Comparison of ENCODE assay signal across 17 cellular contexts in genomic region chr10:28312572-28312971, GRCh38.
"Had no signal": no experiment of that assay in that cellular context is flagged by ENCODE, and none has a peak within 500 bp of the region (broad histone marks: within the 10 kb centered on the region; RNA-seq: fewer than 3 reads in every experiment).

No MANE protein-coding gene starts in this region.

- H3K27ac ChIP-seq: cardiac muscle cell, epithelial cell of prostate, gastroesophageal sphincter, lower lobe of right lung, psoas muscle, right lobe of liver, spleen had no signal

- H3K4me1 ChIP-seq: gastroesophageal sphincter, lower lobe of right lung, right lobe of liver, spleen had no signal

- H3K9me3 Mint-ChIP-seq: activated CD4-positive, alpha-beta T cell treated with anti-CD3 and anti-CD28 coated beads, Interleukin-2, amount 10 ng/mL, durations not matched to agents 24 days and 14 days; activated T-helper 1 cell treated with anti-CD3 and anti-CD28 coated beads, Interleukin-12 subunit alpha, Interleukin-12 subunit beta, Interleukin-2, Interleukin-4 antibody, amounts not matched to agents 30 ng/mL and 10 ng/mL and 1 ng/mL, durations not matched to agents 14 hours and 24 hours and 36 hours had no signal

- H3K4me3 Mint-ChIP-seq: activated CD4-positive, alpha-beta T cell treated with anti-CD3 and anti-CD28 coated beads, Interleukin-2, amount 10 ng/mL, durations not matched to agents 24 days and 14 days; activated T-helper 1 cell treated with anti-CD3 and anti-CD28 coated beads, Interleukin-12 subunit alpha, Interleukin-12 subunit beta, Interleukin-2, Interleukin-4 antibody, amounts not matched to agents 30 ng/mL and 10 ng/mL and 1 ng/mL, durations not matched to agents 14 hours and 24 hours and 36 hours; nephron; stimulated activated naive CD8-positive, alpha-beta T cell treated with anti-CD3 and anti-CD28 coated beads, Interleukin-15, Interleukin-2, amounts not matched to agents 100 ng/mL and 50 ng/mL, for 24 hours; type B pancreatic cell; WTC11 had no signal

- H3K36me3 Mint-ChIP-seq: type B pancreatic cell had no signal

- DNase-seq: activated CD4-positive, alpha-beta T cell treated with anti-CD3 and anti-CD28 coated beads, Interleukin-2, amount 10 ng/mL, durations not matched to agents 24 days and 14 days; activated naive CD4-positive, alpha-beta T cell treated with Interleukin-2 at 50 U/mL for 16 hours; left colon; lower lobe of right lung; nucleus accumbens; psoas muscle; right lobe of liver; spleen; T-helper 2 cell had no signal

- H3K36me3 ChIP-seq: cardiac muscle cell, gastroesophageal sphincter, lower lobe of right lung, right lobe of liver, spleen had no signal

- H3K27me3 Mint-ChIP-seq: stimulated activated naive CD8-positive, alpha-beta T cell treated with anti-CD3 and anti-CD28 coated beads, Interleukin-15, Interleukin-2, amounts not matched to agents 100 ng/mL and 50 ng/mL, for 24 hours had no signal

- H3K4me3 ChIP-seq: cardiac muscle cell, gastroesophageal sphincter, lower lobe of right lung, psoas muscle, right lobe of liver, spleen had no signal

- ATAC-seq: gastroesophageal sphincter, left colon, lower lobe of right lung, psoas muscle, right lobe of liver, WTC11 had no signal

- H3K9me3 ChIP-seq: gastroesophageal sphincter, lower lobe of right lung, psoas muscle, right lobe of liver, spleen had no signal

- H3K27me3 ChIP-seq: cardiac muscle cell, gastroesophageal sphincter, right lobe of liver had no signal

- H3K27ac Mint-ChIP-seq: activated CD4-positive, alpha-beta T cell treated with anti-CD3 and anti-CD28 coated beads, Interleukin-2, amount 10 ng/mL, durations not matched to agents 24 days and 14 days; activated T-helper 1 cell treated with anti-CD3 and anti-CD28 coated beads, Interleukin-12 subunit alpha, Interleukin-12 subunit beta, Interleukin-2, Interleukin-4 antibody, amounts not matched to agents 30 ng/mL and 10 ng/mL and 1 ng/mL, durations not matched to agents 14 hours and 24 hours and 36 hours; nephron; stimulated activated naive CD8-positive, alpha-beta T cell treated with anti-CD3 and anti-CD28 coated beads, Interleukin-15, Interleukin-2, amounts not matched to agents 100 ng/mL and 50 ng/mL, for 24 hours; type B pancreatic cell; WTC11 had no signal

- H3K4me1 Mint-ChIP-seq: nephron, WTC11 had no signal
